In genomic region chr3:13343601-13344000, GRCh38 we compare ENCODE assay signal across 24 cellular contexts.
"Had no signal": no experiment of that assay in that cellular context is flagged by ENCODE, and none has a peak within 500 bp of the region (broad histone marks: within the 10 kb centered on the region; RNA-seq: fewer than 3 reads in every experiment).

No MANE protein-coding gene starts in this region.

- H3K27ac ChIP-seq: epithelial cell of prostate, pancreas, stomach, vagina had no signal

- FAIRE-seq: astrocyte, bronchial epithelial cell, islet of Langerhans, pancreas had no signal

- H3K4me1 ChIP-seq: pancreas, vagina had no signal

- H3K27me3 ChIP-seq: pancreas, stomach, vagina had no signal

- H3K27ac Mint-ChIP-seq: activated CD4-positive, alpha-beta T cell treated with anti-CD3 and anti-CD28 coated beads for 36 hours; activated naive CD4-positive, alpha-beta T cell treated with anti-CD3 and anti-CD28 coated beads, Interleukin-2, amount 10 ng/mL, durations not matched to agents 7 days and 5 days had no signal

- ATAC-seq: activated CD4-positive, alpha-beta T cell treated with anti-CD3 and anti-CD28 coated beads for 36 hours; activated T-cell treated with anti-CD3 and anti-CD28 coated beads, Interleukin-2, amount 50 U/mL, for 4 hours; left cardiac atrium; mucosa of descending colon; pancreas; sciatic nerve; WTC11 had no signal

- H3K9me3 ChIP-seq: mucosa of descending colon, pancreas, stomach, vagina had no signal

- H3K4me3 Mint-ChIP-seq: activated CD4-positive, alpha-beta T cell treated with anti-CD3 and anti-CD28 coated beads for 36 hours; activated naive CD4-positive, alpha-beta T cell treated with anti-CD3 and anti-CD28 coated beads, Interleukin-2, amount 10 ng/mL, durations not matched to agents 7 days and 5 days; activated T-cell treated with anti-CD3 and anti-CD28 coated beads, Interleukin-2, amount 50 U/mL, for 4 hours; naive B cell; T-helper 2 cell treated with Interferon-gamma antibody and Interleukin-4, amounts not matched to agents 5 μg/mL and 100 μg/mL, for 36 hours; WTC11 had no signal

- H3K27me3 Mint-ChIP-seq: activated CD4-positive, alpha-beta T cell treated with anti-CD3 and anti-CD28 coated beads for 36 hours; activated naive CD4-positive, alpha-beta T cell treated with anti-CD3 and anti-CD28 coated beads, Interleukin-2, amount 10 ng/mL, durations not matched to agents 7 days and 5 days; naive B cell had no signal

- H3K4me2 ChIP-seq: smooth muscle cell had no signal

- H3K9me3 Mint-ChIP-seq: activated naive CD4-positive, alpha-beta T cell treated with anti-CD3 and anti-CD28 coated beads, Interleukin-2, amount 10 ng/mL, durations not matched to agents 7 days and 5 days; activated T-cell treated with anti-CD3 and anti-CD28 coated beads, Interleukin-2, amount 50 U/mL, for 4 hours; naive B cell; T-helper 2 cell treated with Interferon-gamma antibody and Interleukin-4, amounts not matched to agents 5 μg/mL and 100 μg/mL, for 36 hours; WTC11 had no signal

- H3K4me3 ChIP-seq: mucosa of descending colon, pancreas, smooth muscle cell, stomach, vagina had no signal

- H3K36me3 ChIP-seq: vagina had no signal

- DNase-seq: activated CD4-positive, alpha-beta T cell treated with anti-CD3 and anti-CD28 coated beads for 36 hours; activated CD8-positive, alpha-beta memory T cell treated with anti-CD3 and anti-CD28 coated beads, Interleukin-2, amount 50 U/mL, for 4 hours; activated effector memory CD4-positive, alpha-beta T cell treated with Interleukin-2 at 50 U/mL for 16 hours; activated naive CD4-positive, alpha-beta T cell treated with anti-CD3 and anti-CD28 coated beads, Interleukin-2, amount 10 ng/mL, durations not matched to agents 7 days and 5 days; activated T-cell treated with anti-CD3 and anti-CD28 coated beads, Interleukin-2, amount 50 U/mL, for 4 hours; dermis blood vessel endothelial cell; foreskin fibroblast; left cardiac atrium; mesenchymal stem cell; mucosa of descending colon; naive B cell; pancreas; stimulated activated CD4-positive, alpha-beta T cell treated with anti-CD3 and anti-CD28 coated beads, Interleukin-4, amount 100 ng/mL, for 1 hour; stomach; trophoblast cell had no signal
